In genomic region chr2:31812051-31812798, GRCh38 we compare ENCODE assay signal across 1 cellular context.
A peak's percentile ranks its signal among the peaks of the same experiment; 100 is the strongest.
TF ChIP-seq lines count a peak whose summit lies in the region.

No MANE protein-coding gene starts in this region.

TF ChIP-seq in HepG2, 621 proteins besides CTCF, POLR2A, EP300 and RAD21 (continued from another document and continues in another):
- no peak for TF ChIP-seq SMAD1 (CRISPR knock-in tag; IDR thresholded peaks at IDR 0.05; ENCODE audit: borderline replicate concordance, low read depth)
- peak; percentile 62; the same call in 1 of the 2 replicates for TF ChIP-seq ETV5 (CRISPR knock-in tag; IDR thresholded peaks at IDR 0.05; ENCODE audit: borderline replicate concordance)
- TF ChIP-seq ZNF235 (CRISPR knock-in tag; IDR thresholded peaks at IDR 0.05; ENCODE audit: borderline replicate concordance): no peak
- TF ChIP-seq U2AF2 (IDR thresholded peaks at IDR 0.05; ENCODE audit: low read depth, low read length): no peak
- TF ChIP-seq EED (CRISPR knock-in tag; IDR thresholded peaks at IDR 0.05): no peak
- TF ChIP-seq BRF2 (CRISPR knock-in tag; IDR thresholded peaks at IDR 0.05): no peak
- no peak for TF ChIP-seq ZNF547 (CRISPR knock-in tag; IDR thresholded peaks at IDR 0.05)
- TF ChIP-seq ZNF556 (CRISPR knock-in tag; IDR thresholded peaks at IDR 0.05; ENCODE audit: borderline replicate concordance): peak; percentile 83; the same call in 1 of the 2 replicates
- no peak for TF ChIP-seq ZNF335 (CRISPR knock-in tag; IDR thresholded peaks at IDR 0.05)
- no peak for TF ChIP-seq SNAPC4 (CRISPR knock-in tag; IDR thresholded peaks at IDR 0.05)
- TF ChIP-seq HBP1 (CRISPR knock-in tag; IDR thresholded peaks at IDR 0.05; ENCODE audit: low read depth): no peak
- TF ChIP-seq ZBTB49 (CRISPR knock-in tag; IDR thresholded peaks at IDR 0.05; ENCODE audit: borderline replicate concordance): no peak
- no peak for TF ChIP-seq ZNF275 (CRISPR knock-in tag; IDR thresholded peaks at IDR 0.05; ENCODE audit: borderline replicate concordance)
- no peak for TF ChIP-seq KLF6 (CRISPR knock-in tag; IDR thresholded peaks at IDR 0.05)
- TF ChIP-seq ZNF317 (CRISPR knock-in tag; IDR thresholded peaks at IDR 0.05): peak; percentile 57
- TF ChIP-seq EHMT2 (IDR thresholded peaks at IDR 0.05; ENCODE audit: borderline replicate concordance, low read depth, low read length): no peak
- no peak for TF ChIP-seq NFE2L1 (CRISPR knock-in tag; IDR thresholded peaks at IDR 0.05; ENCODE audit: borderline replicate concordance)
- no peak for TF ChIP-seq HES4 (CRISPR knock-in tag; IDR thresholded peaks at IDR 0.05; ENCODE audit: borderline replicate concordance)
- no peak for TF ChIP-seq ZFP36 (IDR thresholded peaks at IDR 0.05; ENCODE audit: borderline replicate concordance, low read depth, low read length, partially characterized antibody)
- no peak for TF ChIP-seq TBP (CRISPR knock-in tag; IDR thresholded peaks at IDR 0.05)
- no peak for TF ChIP-seq ZBTB43 (CRISPR knock-in tag; conservative IDR thresholded peaks at IDR 0.05)
- no peak for TF ChIP-seq ATF5 (CRISPR knock-in tag; IDR thresholded peaks at IDR 0.05; ENCODE audit: low read depth)
- no peak for TF ChIP-seq ZNF24 (IDR thresholded peaks at IDR 0.05)
- no peak for TF ChIP-seq MTA3 (CRISPR knock-in tag; IDR thresholded peaks at IDR 0.05)
- no peak for TF ChIP-seq ZNF839 (CRISPR knock-in tag; IDR thresholded peaks at IDR 0.05; ENCODE audit: borderline replicate concordance)
- TF ChIP-seq NFIC (IDR thresholded peaks at IDR 0.05; ENCODE audit: low read length): no peak
- TF ChIP-seq PRDM15 (CRISPR knock-in tag; IDR thresholded peaks at IDR 0.05): no peak
- 0 out of 2 replicates have a peak, but pooled peaks have one; percentile 42 for TF ChIP-seq TSC22D2 (CRISPR knock-in tag; IDR thresholded peaks at IDR 0.05; ENCODE audit: borderline replicate concordance)
- no peak; the same call in 1 of the 2 replicates for TF ChIP-seq FOXJ3 (CRISPR knock-in tag; IDR thresholded peaks at IDR 0.05; ENCODE audit: borderline replicate concordance)
- TF ChIP-seq ZNF570 (CRISPR knock-in tag; IDR thresholded peaks at IDR 0.05; ENCODE audit: borderline replicate concordance): no peak
- no peak; the same call in 1 of the 2 replicates for TF ChIP-seq STAG1 (CRISPR knock-in tag; IDR thresholded peaks at IDR 0.05)
- no peak for TF ChIP-seq POLR2AphosphoS5 (IDR thresholded peaks at IDR 0.05; ENCODE audit: low read depth, low read length)
- TF ChIP-seq PAXIP1 (CRISPR knock-in tag; conservative IDR thresholded peaks at IDR 0.05): peak; percentile 85
